Comparison of ENCODE assay signal across 8 cellular contexts in genomic region chrX:65596270-65596669, GRCh38.
DNase-seq lines count a peak whose midpoint lies in the region; ATAC-seq and TF ChIP-seq lines count a peak whose summit lies in the region.

No MANE protein-coding gene starts in this region.

- no peak for TF ChIP-seq CTCF in esophagus squamous epithelium (IDR thresholded peaks at IDR 0.05)

- no peaks in the 10 kb centered on the region for H3K27me3 Mint-ChIP-seq in IgD-negative memory B cell

- H3K9me3 Mint-ChIP-seq in IgD-negative memory B cell, result no peaks in the 10 kb centered on the region

- peak overlapping the region; percentile 34 to 68 (median 54) for H3K4me3 Mint-ChIP-seq in IgD-negative memory B cell

- intact Hi-C loops in esophagus squamous epithelium (cut with DNase I), result loop anchor here (10.0 kb wide), 1 partner anchor 109 kb away; no protein-coding TSS in a partner anchor

- H3K9me3 ChIP-seq in BLaER1 (no peaks in the 10 kb centered on the region), esophagus squamous epithelium (no peaks in the 10 kb centered on the region), skeletal muscle satellite cell (replicated peaks; ENCODE audit: low read length) (no peaks in the 10 kb centered on the region)

- no peak overlapping the region for H3K4me2 ChIP-seq in BLaER1
- H3K4me2 ChIP-seq in skeletal muscle satellite cell (ENCODE audit: low read length), result peak overlapping the region; percentile 62

- peaks cover 63% of the 10 kb centered on the region for H3K27me3 ChIP-seq in BLaER1
- H3K27me3 ChIP-seq in esophagus squamous epithelium, result no peaks in the 10 kb centered on the region
- no peaks in the 10 kb centered on the region for H3K27me3 ChIP-seq in skeletal muscle satellite cell (ENCODE audit: control insufficient read depth, insufficient read depth, low read length)

- H3K4me3 ChIP-seq in BLaER1 (no peak overlapping the region), esophagus squamous epithelium (no peak overlapping the region), skeletal muscle satellite cell (ENCODE audit: low read length) (no peak overlapping the region)

- H3K4me1 ChIP-seq in BLaER1, result peaks cover 9% of the 10 kb centered on the region; the same call in 1 of the 2 replicates
- H3K4me1 ChIP-seq in esophagus squamous epithelium, result peaks cover 0 to 23% (median 10%) of the 10 kb centered on the region in 3 donors
- peaks cover 17% of the 10 kb centered on the region for H3K4me1 ChIP-seq in skeletal muscle satellite cell (ENCODE audit: control insufficient read depth, insufficient read depth, low read length)

- H3K36me3 ChIP-seq in BLaER1 (no peaks in the 10 kb centered on the region), esophagus squamous epithelium (no peaks in the 10 kb centered on the region), skeletal muscle satellite cell (ENCODE audit: insufficient read depth, low read length) (no peaks in the 10 kb centered on the region)

- H3K27ac ChIP-seq in BLaER1 (peak overlapping the region; percentile 50; the same call in 1 of the 2 replicates), esophagus squamous epithelium (peak overlapping the region; percentile 58 to 84 (median 78))

- H3K27ac Mint-ChIP-seq in IgD-negative memory B cell, result peak overlapping the region; percentile 69 to 97 (median 94)

- 10 to 14% methylated on average over 2 of the region's 2 CpGs for WGBS in esophagus squamous epithelium, 2 donors

- no peaks in the 10 kb centered on the region for H3K36me3 Mint-ChIP-seq in IgD-negative memory B cell

- peaks cover 32 to 46% (median 35%) of the 10 kb centered on the region in 3 donors for H3K4me1 Mint-ChIP-seq in IgD-negative memory B cell

- peak; percentile 55 for ATAC-seq in GM21515 (IDR thresholded peaks at IDR 0.05; ENCODE audit: unreplicated experiment)

- no peak for TF ChIP-seq POLR2A in esophagus squamous epithelium (IDR thresholded peaks at IDR 0.05)

- H3K9ac ChIP-seq in BLaER1 (no peak overlapping the region), skeletal muscle satellite cell (ENCODE audit: low read depth, low read length) (peak overlapping the region; percentile 73)

- DNase-seq in activated CD8-positive, alpha-beta memory T cell treated with anti-CD3 and anti-CD28 coated beads for 4 hours (ENCODE audit: low read depth in 2 of 2), result peak; percentile 24 to 27
- no peak for DNase-seq in esophagus squamous epithelium (lab: John Stamatoyannopoulos, UW)
- no peak for DNase-seq in NCI-H187 treated with DMSO at 0.1 percent for 48 hours (lab: John Stamatoyannopoulos, UW)
- DNase-seq in NCI-H748 (lab: John Stamatoyannopoulos, UW; ENCODE audit: unreplicated experiment), result no peak

- no peaks in the 10 kb centered on the region for H4K20me1 ChIP-seq in BLaER1

Comparison
In these comparisons a context has a peak if more than half of its experiments do, and no peak if none do; other contexts are left out.
1. DNase-seq: peak in activated CD8-positive, alpha-beta memory T cell treated with anti-CD3 and anti-CD28 coated beads for 4 hours (2 of 2); none in esophagus squamous epithelium (single experiment), NCI-H187 treated with DMSO at 0.1 percent for 48 hours (single experiment) and NCI-H748 (single experiment).